ENCODE assay signal across 26 cellular contexts in genomic region chr4:120263623-120264022, GRCh38.
"Had no signal": no experiment of that assay in that cellular context is flagged by ENCODE, and none has a peak within 500 bp of the region (broad histone marks: within the 10 kb centered on the region; RNA-seq: fewer than 3 reads in every experiment).

No MANE protein-coding gene starts in this region.

- H3K4me1 Mint-ChIP-seq: activated B cell treated with CpG ODN at 0.5 μM for 24 hours; activated T-helper 17 cell treated with anti-CD3 and anti-CD28 coated beads, Interleukin-2, amount 50 U/mL, for 72 hours; central memory CD8-positive, alpha-beta T cell had no signal

- H3K4me3 Mint-ChIP-seq: activated B cell treated with CpG ODN at 0.5 μM for 24 hours; activated CD8-positive, alpha-beta T cell treated with anti-CD3 and anti-CD28 coated beads for 36 hours; activated naive CD8-positive, alpha-beta T cell; activated T-cell treated with anti-CD3 and anti-CD28 coated beads, Interleukin-2, amount 50 U/mL, for 4 hours; activated T-helper 17 cell treated with anti-CD3 and anti-CD28 coated beads, Interleukin-2, amount 50 U/mL, for 72 hours; central memory CD8-positive, alpha-beta T cell had no signal

- ATAC-seq: activated CD4-positive, CD25-positive, alpha-beta regulatory T cell treated with anti-CD3 and anti-CD28 coated beads, Interleukin-2, amount 50 U/mL, for 24 hours; activated CD8-positive, alpha-beta T cell treated with anti-CD3 and anti-CD28 coated beads for 36 hours; activated T-cell treated with anti-CD3 and anti-CD28 coated beads, Interleukin-2, amount 50 U/mL, for 4 hours; activated T-helper 17 cell treated with anti-CD3 and anti-CD28 coated beads, Interleukin-2, amount 50 U/mL, for 72 hours; esophagus mucosa had no signal

- H3K9me3 Mint-ChIP-seq: activated CD8-positive, alpha-beta T cell treated with anti-CD3 and anti-CD28 coated beads for 36 hours; activated T-helper 17 cell treated with anti-CD3 and anti-CD28 coated beads, Interleukin-2, amount 50 U/mL, for 72 hours had no signal

- H3K27ac Mint-ChIP-seq: activated B cell treated with CpG ODN at 0.5 μM for 24 hours; activated CD8-positive, alpha-beta T cell treated with anti-CD3 and anti-CD28 coated beads for 36 hours; activated naive CD8-positive, alpha-beta T cell; activated T-helper 17 cell treated with anti-CD3 and anti-CD28 coated beads, Interleukin-2, amount 50 U/mL, for 72 hours had no signal

- DNase-seq: activated B cell treated with CpG ODN at 0.5 μM for 24 hours; activated CD4-positive, alpha-beta T cell treated with anti-CD3 and anti-CD28 coated beads for 48 hours; activated CD4-positive, alpha-beta T cell treated with anti-CD3 and anti-CD28 coated beads, Interleukin-2, amount 50 U/mL, for 1 hour; activated CD4-positive, alpha-beta T cell treated with anti-CD3 and anti-CD28 coated beads, Interleukin-2, amount 50 U/mL, for 48 hours; activated CD8-positive, alpha-beta memory T cell treated with anti-CD3 and anti-CD28 coated beads for 24 hours; activated CD8-positive, alpha-beta T cell treated with anti-CD3 and anti-CD28 coated beads for 36 hours; activated effector memory CD4-positive, alpha-beta T cell treated with Interleukin-2 at 50 U/mL for 16 hours; activated gamma-delta T cell treated with Interleukin-2 at 50 U/mL for 16 hours; activated naive CD4-positive, alpha-beta T cell treated with anti-CD3 and anti-CD28 coated beads, Interleukin-2, amount 50 U/mL, for 16 hours; activated naive CD4-positive, alpha-beta T cell treated with Interleukin-2 at 50 U/mL for 16 hours; activated T-cell treated with anti-CD3 and anti-CD28 coated beads, Interleukin-2, amount 50 U/mL, for 4 hours; amniotic stem cell; anterior cingulate cortex; brain microvascular endothelial cell; cortex of kidney; dermis blood vessel endothelial cell; effector CD8-positive, alpha-beta T cell; foreskin fibroblast; head of caudate nucleus; T-helper 2 cell had no signal

- H3K27me3 ChIP-seq: brain microvascular endothelial cell had no signal

- H3K27ac ChIP-seq: brain microvascular endothelial cell, VCaP had no signal

- H3K27me3 Mint-ChIP-seq: activated B cell treated with CpG ODN at 0.5 μM for 24 hours; activated CD8-positive, alpha-beta T cell treated with anti-CD3 and anti-CD28 coated beads for 36 hours; activated T-helper 17 cell treated with anti-CD3 and anti-CD28 coated beads, Interleukin-2, amount 50 U/mL, for 72 hours; central memory CD8-positive, alpha-beta T cell had no signal

- H3K36me3 ChIP-seq: brain microvascular endothelial cell had no signal
